1 cellular context compared by ENCODE assay signal in genomic region chr9:37074790-37075189, GRCh38. TPM values are rescaled to one million over a fixed set of nuclear protein-coding genes. Genes with fewer than 3 reads are reported as not detected.
"Had no signal": no experiment of that assay in that cellular context is flagged by ENCODE, and none has a peak within 500 bp of the region (broad histone marks: within the 10 kb centered on the region; RNA-seq: fewer than 3 reads in every experiment).

No MANE protein-coding gene starts in this region.

RNA-seq across cellular contexts. Expression of gene PAX5, which starts 40.7 kb away (rescaled TPM):
- polyA plus RNA-seq: smooth muscle cell had no signal
